In genomic region chr17:76529224-76529642, GRCh38 we compare ENCODE assay signal across 8 cellular contexts. TPM values are rescaled to one million over a fixed set of nuclear protein-coding genes. Genes with fewer than 3 reads are reported as not detected.
DNase-seq lines count a peak whose midpoint lies in the region; ATAC-seq lines count a peak whose summit lies in the region.

No MANE protein-coding gene starts in this region.

- H3K27me3 ChIP-seq in right cardiac atrium (ENCODE audit: control insufficient read depth, insufficient read depth), result no peaks in the 10 kb centered on the region

- peak overlapping the region; percentile 97 for H3K27ac ChIP-seq in right cardiac atrium (ENCODE audit: low read length)

- H3K27me3 Mint-ChIP-seq in stimulated activated memory B cell treated with anti-CD40 and anti-IgM and Interleukin-4, amounts not matched to agents 10 μg/mL and 1 μg/mL and 100 μg/mL, for 72 hours, result no peaks in the 10 kb centered on the region

- H3K36me3 Mint-ChIP-seq in stimulated activated memory B cell treated with anti-CD40 and anti-IgM and Interleukin-4, amounts not matched to agents 10 μg/mL and 1 μg/mL and 100 μg/mL, for 72 hours, result no peaks in the 10 kb centered on the region

- intact Hi-C loops in right cardiac atrium (cut with DNase I), result loop anchor here in 2 of 4 donors (10.0 kb wide), 2 partner anchors 56 to 96 kb away; partner anchors contain the start of gene ST6GALNAC2 (in 1 of the 2)

- H3K27ac Mint-ChIP-seq in stimulated activated memory B cell treated with anti-CD40 and anti-IgM and Interleukin-4, amounts not matched to agents 10 μg/mL and 1 μg/mL and 100 μg/mL, for 72 hours, result peak overlapping the region; percentile 98

- no peaks in the 10 kb centered on the region for H3K9me3 ChIP-seq in right cardiac atrium (ENCODE audit: control insufficient read depth, low read length)

- peaks cover 17% of the 10 kb centered on the region for H3K4me1 ChIP-seq in right cardiac atrium (ENCODE audit: control insufficient read depth, insufficient read depth, low read length)

- peak overlapping the region; percentile 68 for H3K4me3 Mint-ChIP-seq in stimulated activated memory B cell treated with anti-CD40 and anti-IgM and Interleukin-4, amounts not matched to agents 10 μg/mL and 1 μg/mL and 100 μg/mL, for 72 hours

- peaks cover 58% of the 10 kb centered on the region for H3K4me1 Mint-ChIP-seq in stimulated activated memory B cell treated with anti-CD40 and anti-IgM and Interleukin-4, amounts not matched to agents 10 μg/mL and 1 μg/mL and 100 μg/mL, for 72 hours

- no peak overlapping the region for H3K4me3 ChIP-seq in right cardiac atrium (ENCODE audit: low read length)

- DNase-seq in GM04504 (ENCODE audit: low read depth) (peak; percentile 84), amniotic stem cell (lab: John Stamatoyannopoulos, UW) (peak; percentile 24), right cardiac atrium (peak; percentile 91 to 96 (median 93)), DMS79 (lab: John Stamatoyannopoulos, UW) (no peak)

- no peaks in the 10 kb centered on the region for H3K9me3 Mint-ChIP-seq in stimulated activated memory B cell treated with anti-CD40 and anti-IgM and Interleukin-4, amounts not matched to agents 10 μg/mL and 1 μg/mL and 100 μg/mL, for 72 hours

- ATAC-seq in right cardiac atrium (peak; percentile 64 to 69), GM21825 (IDR thresholded peaks at IDR 0.05; ENCODE audit: unreplicated experiment) (no peak), GM18520 (IDR thresholded peaks at IDR 0.05; ENCODE audit: unreplicated experiment) (no peak), GM18909 (IDR thresholded peaks at IDR 0.05; ENCODE audit: poor library complexity, unreplicated experiment) (no peak)
- ATAC-seq in stimulated activated memory B cell treated with anti-CD40 and anti-IgM and Interleukin-4, amounts not matched to agents 10 μg/mL and 1 μg/mL and 100 μg/mL, for 72 hours, result no peak

- 30% methylated on average over 9 of the region's 9 CpGs for WGBS in right cardiac atrium

RNA-seq across cellular contexts. Expression of gene CYGB, which starts 8.3 kb away (rescaled TPM):
- total RNA-seq in right cardiac atrium, result 10 to 100 TPM; 46.6 to 83.9 (median 67.3) TPM
- polyA plus RNA-seq in right cardiac atrium, result 58.7 TPM

RNA-seq across cellular contexts. Expression of gene PRCD, which starts 10.6 kb away (rescaled TPM):
- 10 to 100 TPM in 3 of 4 donors, 1 to 10 TPM in 1; 6.1 to 11.6 (median 10.9) TPM for total RNA-seq in right cardiac atrium
- 9.8 TPM for polyA plus RNA-seq in right cardiac atrium

RNA-seq across cellular contexts. Expression of gene RHBDF2, which starts 28.0 kb away (rescaled TPM):
- 10 to 100 TPM; 10.2 to 16.4 (median 12.8) TPM for total RNA-seq in right cardiac atrium
- polyA plus RNA-seq in right cardiac atrium, result 11.2 TPM

RNA-seq across cellular contexts. Expression of gene ST6GALNAC2, which starts 56.4 kb away (rescaled TPM):
- total RNA-seq in right cardiac atrium, result 1 to 10 TPM; 4.0 to 5.8 (median 5.5) TPM
- 4.2 TPM for polyA plus RNA-seq in right cardiac atrium

Comparison
In these comparisons a context has a peak if more than half of its experiments do, and no peak if none do; other contexts are left out.
1. ATAC-seq: peak in right cardiac atrium (2 of 2); none in stimulated activated memory B cell treated with anti-CD40 and anti-IgM and Interleukin-4, amounts not matched to agents 10 μg/mL and 1 μg/mL and 100 μg/mL, for 72 hours (single experiment), GM21825 (single experiment), GM18520 (single experiment) and GM18909 (single experiment).